Comparison of ENCODE assay signal across 1 cellular context in the genomic region with DNA sequence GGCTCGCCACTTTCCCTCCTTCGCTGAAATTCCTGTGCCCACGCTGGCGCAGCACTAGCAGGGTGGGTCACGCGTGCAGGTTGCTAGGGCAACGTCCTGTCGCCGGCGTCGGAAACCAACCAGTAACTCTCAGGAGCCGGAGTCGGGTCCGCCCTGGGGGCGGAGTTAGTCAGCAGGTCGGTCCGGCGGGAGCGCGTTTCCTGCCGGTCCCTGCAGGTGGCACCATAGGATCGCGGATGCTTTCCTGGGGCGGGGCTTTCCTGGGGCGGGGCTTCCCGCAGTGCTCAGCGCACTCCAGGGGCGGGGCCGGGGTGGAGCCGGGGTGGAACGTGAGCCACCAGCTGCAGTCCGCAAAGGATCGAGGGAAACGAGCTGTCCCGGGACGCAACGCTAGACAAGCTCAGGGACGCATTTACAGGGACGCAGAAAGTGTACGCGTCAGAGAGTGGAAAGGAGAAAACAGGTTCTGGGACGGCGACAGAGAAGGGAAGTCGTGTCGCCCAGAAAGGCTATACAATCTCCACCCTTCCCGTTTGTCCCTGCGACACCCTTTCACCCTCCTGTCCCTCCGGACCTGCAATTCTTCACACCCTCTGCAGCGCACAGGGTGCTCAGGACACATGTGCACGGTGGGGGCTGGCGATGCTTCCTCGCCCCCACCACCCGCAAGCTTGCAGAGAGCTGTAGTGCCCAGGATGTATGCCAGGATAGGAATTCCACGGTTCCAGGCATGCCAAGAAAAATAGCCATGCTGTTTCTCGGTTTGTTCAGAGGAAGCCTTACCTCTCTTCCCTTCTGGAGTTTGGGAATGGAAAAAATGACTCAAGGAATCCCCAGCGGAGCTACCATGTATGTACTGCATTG.
TF ChIP-seq lines count a peak whose summit lies in the region.

No MANE protein-coding gene starts in this region.

TF ChIP-seq in HepG2, 621 proteins besides CTCF, POLR2A, EP300 and RAD21 (continued from another document and continues in another):
- TF ChIP-seq, protein P1, sequence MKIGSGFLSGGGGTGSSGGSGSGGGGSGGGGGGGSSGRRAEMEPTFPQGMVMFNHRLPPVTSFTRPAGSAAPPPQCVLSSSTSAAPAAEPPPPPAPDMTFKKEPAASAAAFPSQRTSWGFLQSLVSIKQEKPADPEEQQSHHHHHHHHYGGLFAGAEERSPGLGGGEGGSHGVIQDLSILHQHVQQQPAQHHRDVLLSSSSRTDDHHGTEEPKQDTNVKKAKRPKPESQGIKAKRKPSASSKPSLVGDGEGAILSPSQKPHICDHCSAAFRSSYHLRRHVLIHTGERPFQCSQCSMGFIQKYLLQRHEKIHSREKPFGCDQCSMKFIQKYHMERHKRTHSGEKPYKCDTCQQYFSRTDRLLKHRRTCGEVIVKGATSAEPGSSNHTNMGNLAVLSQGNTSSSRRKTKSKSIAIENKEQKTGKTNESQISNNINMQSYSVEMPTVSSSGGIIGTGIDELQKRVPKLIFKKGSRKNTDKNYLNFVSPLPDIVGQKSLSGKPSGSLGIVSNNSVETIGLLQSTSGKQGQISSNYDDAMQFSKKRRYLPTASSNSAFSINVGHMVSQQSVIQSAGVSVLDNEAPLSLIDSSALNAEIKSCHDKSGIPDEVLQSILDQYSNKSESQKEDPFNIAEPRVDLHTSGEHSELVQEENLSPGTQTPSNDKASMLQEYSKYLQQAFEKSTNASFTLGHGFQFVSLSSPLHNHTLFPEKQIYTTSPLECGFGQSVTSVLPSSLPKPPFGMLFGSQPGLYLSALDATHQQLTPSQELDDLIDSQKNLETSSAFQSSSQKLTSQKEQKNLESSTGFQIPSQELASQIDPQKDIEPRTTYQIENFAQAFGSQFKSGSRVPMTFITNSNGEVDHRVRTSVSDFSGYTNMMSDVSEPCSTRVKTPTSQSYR (CRISPR knock-in tag; IDR thresholded peaks at IDR 0.05; ENCODE audit: borderline replicate concordance), result no peak; the same call in 1 of the 2 replicates
- TF ChIP-seq RAD51 (IDR thresholded peaks at IDR 0.05; ENCODE audit: borderline replicate concordance) (no peak), KAT7 (CRISPR knock-in tag; IDR thresholded peaks at IDR 0.05; ENCODE audit: borderline replicate concordance) (peak; percentile 48; the same call in 1 of the 2 replicates), NFE2 (CRISPR knock-in tag; IDR thresholded peaks at IDR 0.05) (no peak), ZNF232 (CRISPR knock-in tag; IDR thresholded peaks at IDR 0.05; ENCODE audit: borderline replicate concordance) (no peak), RELA (CRISPR knock-in tag; IDR thresholded peaks at IDR 0.05) (no peak), FOXA3 (CRISPR knock-in tag; IDR thresholded peaks at IDR 0.05) (no peak), TMF1 (CRISPR knock-in tag; IDR thresholded peaks at IDR 0.05; ENCODE audit: low read depth) (no peak), TGIF2 (CRISPR knock-in tag; IDR thresholded peaks at IDR 0.05) (peak; percentile 69; the same call in 1 of the 2 replicates), ZFP36 (IDR thresholded peaks at IDR 0.05; ENCODE audit: borderline replicate concordance, low read depth, low read length, partially characterized antibody) (peak; percentile 53), ZNF570 (CRISPR knock-in tag; IDR thresholded peaks at IDR 0.05; ENCODE audit: borderline replicate concordance) (no peak), ZNF256 (CRISPR knock-in tag; conservative IDR thresholded peaks at IDR 0.05) (0 out of 2 replicates have a peak, but pooled peaks have one; percentile 35), CC2D1A (CRISPR knock-in tag; IDR thresholded peaks at IDR 0.05) (0 out of 2 replicates have a peak, but pooled peaks have one; percentile 33), HINFP (CRISPR knock-in tag; IDR thresholded peaks at IDR 0.05; ENCODE audit: low read depth) (0 out of 2 replicates have a peak, but pooled peaks have one; percentile 35), YY1 (IDR thresholded peaks at IDR 0.05; ENCODE audit: insufficient read depth, insufficient replicate concordance, low read depth, low read length) (peak; percentile 71), ZNF703 (CRISPR knock-in tag; IDR thresholded peaks at IDR 0.05; ENCODE audit: borderline replicate concordance) (no peak), FIP1L1 (IDR thresholded peaks at IDR 0.05; ENCODE audit: borderline replicate concordance, insufficient read depth, low read depth, low read length) (no peak), HNRNPL (IDR thresholded peaks at IDR 0.05; ENCODE audit: low read depth, low read length) (no peak), KLF16 (CRISPR knock-in tag; IDR thresholded peaks at IDR 0.05) (no peak; a peak in 1 of 4 replicates), ZNF383 (CRISPR knock-in tag; IDR thresholded peaks at IDR 0.05; ENCODE audit: borderline replicate concordance) (no peak; the same call in 1 of the 2 replicates), ARID5B (CRISPR knock-in tag; IDR thresholded peaks at IDR 0.05) (peak; percentile 49; the same call in 1 of the 2 replicates)
- TF ChIP-seq, protein P2, sequence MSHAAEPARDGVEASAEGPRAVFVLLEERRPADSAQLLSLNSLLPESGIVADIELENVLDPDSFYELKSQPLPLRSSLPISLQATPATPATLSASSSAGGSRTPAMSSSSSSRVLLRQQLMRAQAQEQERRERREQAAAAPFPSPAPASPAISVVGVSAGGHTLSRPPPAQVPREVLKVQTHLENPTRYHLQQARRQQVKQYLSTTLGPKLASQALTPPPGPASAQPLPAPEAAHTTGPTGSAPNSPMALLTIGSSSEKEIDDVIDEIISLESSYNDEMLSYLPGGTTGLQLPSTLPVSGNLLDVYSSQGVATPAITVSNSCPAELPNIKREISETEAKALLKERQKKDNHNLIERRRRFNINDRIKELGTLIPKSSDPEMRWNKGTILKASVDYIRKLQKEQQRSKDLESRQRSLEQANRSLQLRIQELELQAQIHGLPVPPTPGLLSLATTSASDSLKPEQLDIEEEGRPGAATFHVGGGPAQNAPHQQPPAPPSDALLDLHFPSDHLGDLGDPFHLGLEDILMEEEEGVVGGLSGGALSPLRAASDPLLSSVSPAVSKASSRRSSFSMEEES (CRISPR knock-in tag; IDR thresholded peaks at IDR 0.05), result 0 out of 2 replicates have a peak, but pooled peaks have one; percentile 36
- TF ChIP-seq, protein P3, sequence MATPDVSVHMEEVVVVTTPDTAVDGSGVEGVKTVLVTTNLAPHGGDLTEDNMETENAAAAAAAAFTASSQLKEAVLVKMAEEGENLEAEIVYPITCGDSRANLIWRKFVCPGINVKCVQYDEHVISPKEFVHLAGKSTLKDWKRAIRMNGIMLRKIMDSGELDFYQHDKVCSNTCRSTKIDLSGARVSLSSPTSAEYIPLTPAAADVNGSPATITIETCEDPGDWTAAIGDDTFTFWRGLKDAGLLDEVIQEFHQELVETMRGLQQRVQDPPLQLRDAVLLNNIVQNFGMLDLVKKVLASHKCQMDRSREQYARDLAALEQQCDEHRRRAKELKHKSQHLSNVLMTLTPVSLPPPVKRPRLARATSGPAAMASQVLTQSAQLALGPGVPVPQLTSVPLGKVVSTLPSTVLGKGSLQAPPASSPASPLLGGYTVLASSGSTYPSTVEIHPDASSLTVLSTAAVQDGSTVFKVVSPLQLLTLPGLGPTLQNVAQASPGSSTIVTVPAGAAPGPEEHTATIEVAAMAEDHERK (CRISPR knock-in tag; IDR thresholded peaks at IDR 0.05; ENCODE audit: low read depth), result no peak
- TF ChIP-seq, protein P4, sequence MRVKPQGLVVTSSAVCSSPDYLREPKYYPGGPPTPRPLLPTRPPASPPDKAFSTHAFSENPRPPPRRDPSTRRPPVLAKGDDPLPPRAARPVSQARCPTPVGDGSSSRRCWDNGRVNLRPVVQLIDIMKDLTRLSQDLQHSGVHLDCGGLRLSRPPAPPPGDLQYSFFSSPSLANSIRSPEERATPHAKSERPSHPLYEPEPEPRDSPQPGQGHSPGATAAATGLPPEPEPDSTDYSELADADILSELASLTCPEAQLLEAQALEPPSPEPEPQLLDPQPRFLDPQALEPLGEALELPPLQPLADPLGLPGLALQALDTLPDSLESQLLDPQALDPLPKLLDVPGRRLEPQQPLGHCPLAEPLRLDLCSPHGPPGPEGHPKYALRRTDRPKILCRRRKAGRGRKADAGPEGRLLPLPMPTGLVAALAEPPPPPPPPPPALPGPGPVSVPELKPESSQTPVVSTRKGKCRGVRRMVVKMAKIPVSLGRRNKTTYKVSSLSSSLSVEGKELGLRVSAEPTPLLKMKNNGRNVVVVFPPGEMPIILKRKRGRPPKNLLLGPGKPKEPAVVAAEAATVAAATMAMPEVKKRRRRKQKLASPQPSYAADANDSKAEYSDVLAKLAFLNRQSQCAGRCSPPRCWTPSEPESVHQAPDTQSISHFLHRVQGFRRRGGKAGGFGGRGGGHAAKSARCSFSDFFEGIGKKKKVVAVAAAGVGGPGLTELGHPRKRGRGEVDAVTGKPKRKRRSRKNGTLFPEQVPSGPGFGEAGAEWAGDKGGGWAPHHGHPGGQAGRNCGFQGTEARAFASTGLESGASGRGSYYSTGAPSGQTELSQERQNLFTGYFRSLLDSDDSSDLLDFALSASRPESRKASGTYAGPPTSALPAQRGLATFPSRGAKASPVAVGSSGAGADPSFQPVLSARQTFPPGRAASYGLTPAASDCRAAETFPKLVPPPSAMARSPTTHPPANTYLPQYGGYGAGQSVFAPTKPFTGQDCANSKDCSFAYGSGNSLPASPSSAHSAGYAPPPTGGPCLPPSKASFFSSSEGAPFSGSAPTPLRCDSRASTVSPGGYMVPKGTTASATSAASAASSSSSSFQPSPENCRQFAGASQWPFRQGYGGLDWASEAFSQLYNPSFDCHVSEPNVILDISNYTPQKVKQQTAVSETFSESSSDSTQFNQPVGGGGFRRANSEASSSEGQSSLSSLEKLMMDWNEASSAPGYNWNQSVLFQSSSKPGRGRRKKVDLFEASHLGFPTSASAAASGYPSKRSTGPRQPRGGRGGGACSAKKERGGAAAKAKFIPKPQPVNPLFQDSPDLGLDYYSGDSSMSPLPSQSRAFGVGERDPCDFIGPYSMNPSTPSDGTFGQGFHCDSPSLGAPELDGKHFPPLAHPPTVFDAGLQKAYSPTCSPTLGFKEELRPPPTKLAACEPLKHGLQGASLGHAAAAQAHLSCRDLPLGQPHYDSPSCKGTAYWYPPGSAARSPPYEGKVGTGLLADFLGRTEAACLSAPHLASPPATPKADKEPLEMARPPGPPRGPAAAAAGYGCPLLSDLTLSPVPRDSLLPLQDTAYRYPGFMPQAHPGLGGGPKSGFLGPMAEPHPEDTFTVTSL (CRISPR knock-in tag; IDR thresholded peaks at IDR 0.05; ENCODE audit: borderline replicate concordance), result peak; percentile 14; the same call in 1 of the 2 replicates
- TF ChIP-seq, protein P5, sequence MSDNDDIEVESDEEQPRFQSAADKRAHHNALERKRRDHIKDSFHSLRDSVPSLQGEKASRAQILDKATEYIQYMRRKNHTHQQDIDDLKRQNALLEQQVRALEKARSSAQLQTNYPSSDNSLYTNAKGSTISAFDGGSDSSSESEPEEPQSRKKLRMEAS (IDR thresholded peaks at IDR 0.05), result peak; percentile 90
- TF ChIP-seq, protein P6, sequence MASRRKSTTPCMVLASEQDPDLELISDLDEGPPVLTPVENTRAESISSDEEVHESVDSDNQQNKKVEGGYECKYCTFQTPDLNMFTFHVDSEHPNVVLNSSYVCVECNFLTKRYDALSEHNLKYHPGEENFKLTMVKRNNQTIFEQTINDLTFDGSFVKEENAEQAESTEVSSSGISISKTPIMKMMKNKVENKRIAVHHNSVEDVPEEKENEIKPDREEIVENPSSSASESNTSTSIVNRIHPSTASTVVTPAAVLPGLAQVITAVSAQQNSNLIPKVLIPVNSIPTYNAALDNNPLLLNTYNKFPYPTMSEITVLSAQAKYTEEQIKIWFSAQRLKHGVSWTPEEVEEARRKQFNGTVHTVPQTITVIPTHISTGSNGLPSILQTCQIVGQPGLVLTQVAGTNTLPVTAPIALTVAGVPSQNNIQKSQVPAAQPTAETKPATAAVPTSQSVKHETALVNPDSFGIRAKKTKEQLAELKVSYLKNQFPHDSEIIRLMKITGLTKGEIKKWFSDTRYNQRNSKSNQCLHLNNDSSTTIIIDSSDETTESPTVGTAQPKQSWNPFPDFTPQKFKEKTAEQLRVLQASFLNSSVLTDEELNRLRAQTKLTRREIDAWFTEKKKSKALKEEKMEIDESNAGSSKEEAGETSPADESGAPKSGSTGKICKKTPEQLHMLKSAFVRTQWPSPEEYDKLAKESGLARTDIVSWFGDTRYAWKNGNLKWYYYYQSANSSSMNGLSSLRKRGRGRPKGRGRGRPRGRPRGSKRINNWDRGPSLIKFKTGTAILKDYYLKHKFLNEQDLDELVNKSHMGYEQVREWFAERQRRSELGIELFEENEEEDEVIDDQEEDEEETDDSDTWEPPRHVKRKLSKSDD (CRISPR knock-in tag; IDR thresholded peaks at IDR 0.05; ENCODE audit: low read depth), result no peak; the same call in 1 of the 2 replicates
